In the genomic region with DNA sequence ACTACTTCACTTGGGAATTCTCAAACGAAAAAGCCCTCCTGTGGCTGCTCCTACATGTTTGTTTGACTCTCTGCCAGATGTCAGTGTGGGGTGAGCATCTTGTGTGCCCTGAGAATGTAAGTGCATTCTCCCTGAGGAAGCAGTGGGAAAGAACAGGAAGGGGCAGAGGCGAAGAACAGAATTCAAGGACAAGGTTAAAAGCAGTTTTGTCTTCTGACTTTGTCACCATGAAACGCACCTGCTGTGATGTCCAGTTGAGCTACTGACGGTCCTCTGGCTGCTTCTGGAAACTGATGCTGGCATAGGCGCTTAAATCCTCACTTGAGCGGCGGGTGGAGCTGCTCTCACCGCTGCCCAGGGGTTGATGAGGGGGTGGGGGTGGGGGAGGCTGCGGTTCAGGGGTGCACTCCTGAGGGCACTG, we compare ENCODE assay signal across 7 cellular contexts. TPM values are rescaled to one million over a fixed set of nuclear protein-coding genes. Genes with fewer than 3 reads are reported as not detected.
DNase-seq lines count a peak whose midpoint lies in the region; ATAC-seq and TF ChIP-seq lines count a peak whose summit lies in the region.

No MANE protein-coding gene starts in this region.

- H3K4me3 ChIP-seq in WI38 (ENCODE audit: low read depth, low read length), result peak overlapping the region; percentile 73
- peak overlapping the region; percentile 68 for H3K4me3 ChIP-seq in suprapubic skin

- peak overlapping the region; percentile 86 for H3K27ac ChIP-seq in suprapubic skin

- H3K36me3 ChIP-seq in suprapubic skin, result no peaks in the 10 kb centered on the region

- DNase-seq in HT1080 (ENCODE audit: low read depth) (peak; percentile 73), iris pigment epithelial cell (ENCODE audit: low read depth) (peak; percentile 78), suprapubic skin (ENCODE audit: low spot score in 2 of 2) (no peak), T-helper 9 cell (no peak), NCI-H1417 treated with DMSO at 0.1 percent for 48 hours (lab: John Stamatoyannopoulos, UW) (no peak)

- H3K9me3 ChIP-seq in suprapubic skin, result no peaks in the 10 kb centered on the region

- peaks cover 62% of the 10 kb centered on the region for H3K4me1 ChIP-seq in suprapubic skin

- TF ChIP-seq POLR2A in suprapubic skin (IDR thresholded peaks at IDR 0.05), result no peak

- H3K27me3 ChIP-seq in suprapubic skin, result no peaks in the 10 kb centered on the region

- no peak for ATAC-seq in HG02973 (IDR thresholded peaks at IDR 0.05; ENCODE audit: unreplicated experiment)

- no peak for TF ChIP-seq EP300 in suprapubic skin (IDR thresholded peaks at IDR 0.05)

- TF ChIP-seq CTCF in WI38 (IDR thresholded peaks at IDR 0.05; ENCODE audit: low read depth, low read length) (no peak), suprapubic skin (IDR thresholded peaks at IDR 0.05) (no peak)

- 40% methylated on average over 8 of the region's 9 CpGs for WGBS in suprapubic skin

RNA-seq across cellular contexts. Expression of a gene that starts 4.9 kb away (rescaled TPM):
- total RNA-seq in HT1080 (2014; rRNA removed; shearing (Covaris generic)), result 22.8 and 29.9 TPM in 2 replicates
- polyA plus RNA-seq in HT1080 (2015; cell fraction: cytosol; rRNA removed), result 8.6 and 10.7 TPM in 2 replicates
- polyA plus RNA-seq in HT1080 (2015; cell fraction: nucleus; rRNA removed), result 11.6 and 12.5 TPM in 2 replicates
- total RNA-seq in suprapubic skin, result 10 to 100 TPM; 18.4 to 40.7 (median 28.1) TPM

RNA-seq across cellular contexts. Expression of a gene that starts 41.1 kb away (rescaled TPM):
- total RNA-seq in HT1080 (2014; rRNA removed; shearing (Covaris generic)), result 7.7 and 14.0 TPM in 2 replicates
- 14.6 and 21.1 TPM in 2 replicates for polyA plus RNA-seq in HT1080 (2015; cell fraction: cytosol; rRNA removed)
- polyA plus RNA-seq in HT1080 (2015; cell fraction: nucleus; rRNA removed), result 20.5 and 38.8 TPM in 2 replicates
- 10 to 100 TPM; 14.0 to 41.8 (median 20.7) TPM for total RNA-seq in suprapubic skin

Comparison
In these comparisons a context has a peak if more than half of its experiments do, and no peak if none do; other contexts are left out.
1. DNase-seq: peak in HT1080 (single experiment) and iris pigment epithelial cell (single experiment); none in suprapubic skin (0 of 2), T-helper 9 cell (single experiment) and NCI-H1417 treated with DMSO at 0.1 percent for 48 hours (single experiment).